ENCODE assay signal across 21 cellular contexts in the genomic region with DNA sequence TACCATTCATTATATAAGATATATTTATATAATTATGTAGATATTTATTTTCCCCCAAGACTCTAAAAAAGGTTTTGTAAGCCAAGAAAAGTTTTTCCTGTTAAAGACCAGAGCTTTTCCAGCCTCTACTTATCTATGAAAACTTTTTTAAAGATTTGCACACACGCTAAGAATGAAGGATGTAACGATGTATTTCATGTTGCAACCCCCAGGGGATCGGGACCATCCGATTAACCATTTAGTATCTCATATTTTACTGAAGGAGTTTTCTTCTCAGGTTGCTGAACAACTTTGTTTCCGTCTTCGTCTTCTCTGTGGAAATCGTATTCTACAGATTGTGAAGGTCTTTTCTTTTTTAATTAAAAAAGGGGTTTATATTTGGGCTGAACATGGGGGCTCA.
DNase-seq lines count a peak whose midpoint lies in the region; ATAC-seq and TF ChIP-seq lines count a peak whose summit lies in the region.
"Had no signal": no experiment of that assay in that cellular context is flagged by ENCODE, and none has a peak within 500 bp of the region (broad histone marks: within the 10 kb centered on the region; RNA-seq: fewer than 3 reads in every experiment).

No MANE protein-coding gene starts in this region.

- intact Hi-C loops in heart left ventricle (cut with DNase I) (loop anchor here in 1 of 10 donors (10.0 kb wide), 1 partner anchor 192 kb away; no protein-coding TSS in a partner anchor), left cardiac atrium (cut with DNase I) (no loop called here), tibial artery (cut with DNase I; ENCODE audit: low total_unique reads) (no loop called here)

- TF ChIP-seq CTCF in heart left ventricle (IDR thresholded peaks at IDR 0.05) (no peak), astrocyte of the spinal cord (IDR thresholded peaks at IDR 0.05; ENCODE audit: low read depth, low read length) (no peak), fibroblast of villous mesenchyme (IDR thresholded peaks at IDR 0.05; ENCODE audit: insufficient read depth, low read depth, low read length) (no peak), tibial artery (IDR thresholded peaks at IDR 0.05) (no peak)

- in situ Hi-C loops in astrocyte of the spinal cord (cut with HindIII; ENCODE audit: low sequenced_read_pairs) = no loop called here

- no peaks in the 10 kb centered on the region for H3K4me1 Mint-ChIP-seq in CD8-positive, alpha-beta memory T cell

- H3K4me3 Mint-ChIP-seq in CD8-positive, alpha-beta memory T cell = no peak overlapping the region
- H3K4me3 Mint-ChIP-seq: H9 had no signal

- peak overlapping the region in 9 of 12 donors; percentile 13 to 66 (median 58) for H3K27ac ChIP-seq in heart left ventricle
- H3K27ac ChIP-seq in tibial artery = peak overlapping the region; percentile 47
- no peak overlapping the region for H3K27ac ChIP-seq in CD8-positive, alpha-beta memory T cell (ENCODE audit: low read depth, low read length)
- H3K27ac ChIP-seq: upper lobe of left lung had no signal

- no peaks in the 10 kb centered on the region for H3K36me3 Mint-ChIP-seq in CD8-positive, alpha-beta memory T cell

- DNase-seq in heart left ventricle (no peak), left cardiac atrium (no peak), astrocyte of the spinal cord (ENCODE audit: low read depth, low spot score) (no peak), fibroblast of villous mesenchyme (ENCODE audit: low read depth) (no peak), tibial artery (no peak), germinal center (ENCODE audit: low spot score) (no peak), NCI-H526 treated with DMSO at 0.1 percent for 48 hours (lab: John Stamatoyannopoulos, UW) (no peak)
- DNase-seq in CD8-positive, alpha-beta memory T cell = no peak
- DNase-seq: activated CD4-positive, alpha-beta T cell treated with anti-CD3 and anti-CD28 coated beads, Interleukin-2, amount 50 U/mL, for 1 hour; activated CD8-positive, alpha-beta memory T cell treated with anti-CD3 and anti-CD28 coated beads, Interleukin-2, amount 50 U/mL, for 48 hours; activated effector memory CD4-positive, alpha-beta T cell treated with anti-CD3 and anti-CD28 coated beads, Interleukin-2, amount 50 U/mL, for 16 hours; GDM1; H9; NCI-H1105; NCI-H69; SHP77; sigmoid colon; stimulated activated CD4-positive, alpha-beta T cell treated with anti-CD3 and anti-CD28 coated beads, Interleukin-2, amount 100 ng/mL, for 24 hours; stimulated activated naive CD8-positive, alpha-beta T cell treated with anti-CD3 and anti-CD28 coated beads, Interleukin-15, Interleukin-2, amounts not matched to agents 100 U/mL and 50 U/mL, for 24 hours; upper lobe of left lung had no signal

- H3K36me3 ChIP-seq in heart left ventricle = no peaks in the 10 kb centered on the region
- no peaks in the 10 kb centered on the region for H3K36me3 ChIP-seq in tibial artery
- H3K36me3 ChIP-seq in CD8-positive, alpha-beta memory T cell (ENCODE audit: insufficient read depth, low read length) = no peaks in the 10 kb centered on the region
- H3K36me3 ChIP-seq: gastroesophageal sphincter, sigmoid colon, upper lobe of left lung had no signal

- CTCF ChIA-PET in CD8-positive, alpha-beta memory T cell (lab: Charles Lee) = no interaction called here

- H3K4me3 ChIP-seq in heart left ventricle (peak overlapping the region in 10 of 12 donors; percentile 10 to 56 (median 34)), astrocyte of the spinal cord (ENCODE audit: low read depth, low read length) (peak overlapping the region; percentile 35), fibroblast of villous mesenchyme (ENCODE audit: low read depth, low read length) (peak overlapping the region; percentile 52), tibial artery (no peak overlapping the region)
- no peak overlapping the region for H3K4me3 ChIP-seq in CD8-positive, alpha-beta memory T cell (ENCODE audit: low read length)
- H3K4me3 ChIP-seq: upper lobe of left lung had no signal

- POLR2A ChIA-PET in CD8-positive, alpha-beta memory T cell (lab: Charles Lee) = no interaction called here

- 63 to 72% (median 65%) methylated on average over 7 of the region's 7 CpGs for WGBS in heart left ventricle, 4 donors

- peaks cover 0 to 5% (median 0%) of the 10 kb centered on the region in 9 donors for H3K27me3 ChIP-seq in heart left ventricle
- H3K27me3 ChIP-seq in tibial artery = no peaks in the 10 kb centered on the region
- no peaks in the 10 kb centered on the region for H3K27me3 ChIP-seq in CD8-positive, alpha-beta memory T cell (ENCODE audit: insufficient read depth, low read length, poor library complexity, severe bottlenecking)
- H3K27me3 ChIP-seq: gastroesophageal sphincter, sigmoid colon, upper lobe of left lung had no signal

- no peak for TF ChIP-seq POLR2A in heart left ventricle (IDR thresholded peaks at IDR 0.05)

- H3K4me1 ChIP-seq in heart left ventricle (peaks cover 0 to 12% (median 0%) of the 10 kb centered on the region in 12 donors), tibial artery (peaks cover 0 to 8% (median under 1%) of the 10 kb centered on the region in 4 donors)
- H3K4me1 ChIP-seq in CD8-positive, alpha-beta memory T cell (ENCODE audit: insufficient read depth, low read length) = no peaks in the 10 kb centered on the region
- H3K4me1 ChIP-seq: upper lobe of left lung had no signal

- H3K27me3 Mint-ChIP-seq in CD8-positive, alpha-beta memory T cell = peaks cover 0 to 14% of the 10 kb centered on the region in 2 donors

- H3K9me3 ChIP-seq in heart left ventricle (no peaks in the 10 kb centered on the region), tibial artery (no peaks in the 10 kb centered on the region)
- H3K9me3 ChIP-seq in CD8-positive, alpha-beta memory T cell (ENCODE audit: low read length) = no peaks in the 10 kb centered on the region
- H3K9me3 ChIP-seq: gastroesophageal sphincter, sigmoid colon, upper lobe of left lung had no signal

- H3K27ac Mint-ChIP-seq in CD8-positive, alpha-beta memory T cell = no peak overlapping the region

- H3K9me3 Mint-ChIP-seq in CD8-positive, alpha-beta memory T cell = no peaks in the 10 kb centered on the region
- H3K9me3 Mint-ChIP-seq: H9 had no signal

- ATAC-seq in heart left ventricle (no peak), left cardiac atrium (no peak)
- ATAC-seq: gastroesophageal sphincter; stimulated activated naive CD8-positive, alpha-beta T cell treated with anti-CD3 and anti-CD28 coated beads, Interleukin-15, Interleukin-2, amounts not matched to agents 100 U/mL and 50 U/mL, for 24 hours had no signal

Comparison
In these comparisons a context has a peak if more than half of its experiments do, and no peak if none do; other contexts are left out.
1. H3K4me3 ChIP-seq: peak in heart left ventricle (10 of 12), astrocyte of the spinal cord (single experiment) and fibroblast of villous mesenchyme (single experiment); none in tibial artery (0 of 2) and CD8-positive, alpha-beta memory T cell (single experiment).